ENCODE assay signal across 11 cellular contexts in genomic region chr19:10625762-10626138, GRCh38. TPM values are rescaled to one million over a fixed set of nuclear protein-coding genes. Genes with fewer than 3 reads are reported as not detected.
DNase-seq lines count a peak whose midpoint lies in the region; ATAC-seq, FAIRE-seq and TF ChIP-seq lines count a peak whose summit lies in the region.
"Had no signal": no experiment of that assay in that cellular context is flagged by ENCODE, and none has a peak within 500 bp of the region (broad histone marks: within the 10 kb centered on the region; RNA-seq: fewer than 3 reads in every experiment).

No MANE protein-coding gene starts in this region.

- H2BK5ac ChIP-seq in H1 (ENCODE audit: low read depth, low read length) (peak overlapping the region; percentile 93), mesendoderm (ENCODE audit: low read length) (peak overlapping the region; percentile 35)

- H3K27me3 ChIP-seq in H1 (replicated peaks in 1 of 4; ENCODE audit: control insufficient read depth in 3 of 4, extremely low read depth in 1 of 4, insufficient read depth in 3 of 4, low read length in 3 of 4): no peaks in the 10 kb centered on the region
- H3K27me3 ChIP-seq in mesendoderm (ENCODE audit: insufficient read depth, low read length, poor library complexity): no peaks in the 10 kb centered on the region
- no peaks in the 10 kb centered on the region for H3K27me3 ChIP-seq in thymus (ENCODE audit: control insufficient read depth, insufficient read depth)

- no peak overlapping the region for H2BK20ac ChIP-seq in H1 (ENCODE audit: low read length)

- TF ChIP-seq POLR2A in H1 (IDR thresholded peaks at IDR 0.05; ENCODE audit: control extremely low read depth in 1 of 2, low read depth in 2 of 2, low read length in 2 of 2): peak in 1 of 2 experiments; percentile 81; a peak in 1 of 3 replicates

- H3K27ac ChIP-seq in H1 (ENCODE audit: low read depth, low read length): peak overlapping the region; percentile 83
- H3K27ac ChIP-seq in mesendoderm (ENCODE audit: low read depth, low read length): peak overlapping the region; percentile 66
- no peak overlapping the region for H3K27ac ChIP-seq in thymus (ENCODE audit: low read depth)

- H3K79me1 ChIP-seq in H1 (ENCODE audit: low read depth, low read length): peaks cover 3% of the 10 kb centered on the region
- H3K79me1 ChIP-seq in mesendoderm (ENCODE audit: low read length): peaks cover 4% of the 10 kb centered on the region

- DNase-seq in NCI-H146 (lab: John Stamatoyannopoulos, UW) (peak; percentile 15), NCI-H146 treated with DMSO at 0.1 percent for 48 hours (lab: John Stamatoyannopoulos, UW; ENCODE audit: unreplicated experiment) (no peak), H1 (ENCODE audit: low read depth in 1 of 2, low spot score in 2 of 2) (no peak), mesendoderm (peak; percentile 28), SIG-M5 (lab: John Stamatoyannopoulos, UW) (no peak), NCI-H2081 (lab: John Stamatoyannopoulos, UW) (no peak)

- peaks cover 4 to 25% (median 19%) of the 10 kb centered on the region in 4 experiments; a peak in 6 of 8 replicates for H3K36me3 ChIP-seq in H1 (ENCODE audit: control insufficient read depth in 2 of 4, insufficient read depth in 4 of 4, low read length in 3 of 4)
- H3K36me3 ChIP-seq in mesendoderm (ENCODE audit: control insufficient read depth, insufficient read depth, low read length): peaks cover 3% of the 10 kb centered on the region
- peaks cover 33% of the 10 kb centered on the region for H3K36me3 ChIP-seq in thymus (ENCODE audit: control insufficient read depth, insufficient read depth)

- H3K18ac ChIP-seq in H1 (ENCODE audit: extremely low read depth, low read length): peak overlapping the region; percentile 87
- peak overlapping the region; percentile 72 for H3K18ac ChIP-seq in mesendoderm (ENCODE audit: low read length)

- H3K4me2 ChIP-seq in H1 (ENCODE audit: insufficient read depth in 1 of 2, low read depth in 2 of 2, low read length in 2 of 2): peak overlapping the region; percentile 92 to 93
- peak overlapping the region; percentile 83 for H3K4me2 ChIP-seq in mesendoderm (ENCODE audit: low read length)

- 0 out of 2 replicates have a peak overlapping the region, but pooled peaks have one; percentile 39 for H2AK5ac ChIP-seq in H1 (ENCODE audit: low read depth, low read length)
- H2AK5ac ChIP-seq in mesendoderm (ENCODE audit: low read length): no peak overlapping the region

- CTCF ChIA-PET in H1 (lab: Charles Lee; ENCODE audit: partially characterized antibody): interaction anchor here (1.4 to 4.0 kb wide), 3 partner anchors 18 to 56 kb away, joined by 3 to 31 read pairs (median 18); no protein-coding TSS in a partner anchor

- H2BK15ac ChIP-seq in H1 (ENCODE audit: low read length) (no peak overlapping the region), mesendoderm (replicated peaks; ENCODE audit: low read depth) (no peak overlapping the region)

- H3K79me2 ChIP-seq in H1 (ENCODE audit: control insufficient read depth in 1 of 2, insufficient read depth in 2 of 2, low read length in 2 of 2): peaks cover 0 to 8% of the 10 kb centered on the region in 2 experiments; a peak in 2 of 4 replicates
- H3K79me2 ChIP-seq in mesendoderm (ENCODE audit: control insufficient read depth, insufficient read depth, low read length): peaks cover 4% of the 10 kb centered on the region

- no peak for TF ChIP-seq RAD21 in H1 (IDR thresholded peaks at IDR 0.05 in 1 of 2, conservative IDR thresholded peaks at IDR 0.05 in 1 of 2; ENCODE audit: low read depth in 2 of 2, low read length in 2 of 2)

- FAIRE-seq in H1 (lab: Jason Lieb, UNC): no peak
- FAIRE-seq: A204.1, K562 had no signal

- H4K8ac ChIP-seq in H1 (ENCODE audit: extremely low read depth, insufficient read depth, low read length): peak overlapping the region; percentile 99
- no peak overlapping the region for H4K8ac ChIP-seq in mesendoderm (ENCODE audit: low read depth, low read length)

- H3K9ac ChIP-seq in H1 (replicated peaks in 1 of 4; ENCODE audit: extremely low read depth in 1 of 4, low read depth in 3 of 4, low read length in 3 of 4) (peak overlapping the region; percentile 83 to 96 (median 86)), mesendoderm (ENCODE audit: low read length) (peak overlapping the region; percentile 85)

- H3K56ac ChIP-seq in H1 (replicated peaks; ENCODE audit: insufficient read length, low read depth, low read length) (peak overlapping the region; percentile 95), mesendoderm (ENCODE audit: low read length) (peak overlapping the region; percentile 91)

- H3K14ac ChIP-seq in H1 (ENCODE audit: insufficient read length): peak overlapping the region; percentile 97

- peak overlapping the region; percentile 89 for H4K91ac ChIP-seq in H1 (replicated peaks; ENCODE audit: insufficient read length, low read length)

- H4K5ac ChIP-seq in H1 (ENCODE audit: insufficient read length, low read depth, low read length): peak overlapping the region; percentile 81
- H4K5ac ChIP-seq in mesendoderm (ENCODE audit: low read length): no peak overlapping the region

- no peak for TF ChIP-seq EP300 in H1 (IDR thresholded peaks at IDR 0.05; ENCODE audit: borderline replicate concordance in 1 of 2, low read depth in 2 of 2, low read length in 2 of 2)

- H3K23ac ChIP-seq in H1 (ENCODE audit: insufficient read length): peak overlapping the region; percentile 99
- H3K23ac ChIP-seq in mesendoderm (ENCODE audit: low read length): peak overlapping the region; percentile 80

- POLR2A ChIA-PET in H1 (lab: Charles Lee; ENCODE audit: partially characterized antibody): interaction anchor here (0.6 to 3.8 kb wide), 20 partner anchors 9 to 84 kb away, joined by 3 to 26 read pairs (median 4); no protein-coding TSS in a partner anchor

- peaks cover 9% of the 10 kb centered on the region; the same call in 1 of the 2 replicates for H3K23me2 ChIP-seq in H1 (ENCODE audit: low read depth, low read length)

- peak overlapping the region; percentile 54 for H2BK120ac ChIP-seq in H1 (replicated peaks; ENCODE audit: low read depth, low read length)
- peak overlapping the region; percentile 17 for H2BK120ac ChIP-seq in mesendoderm (ENCODE audit: low read depth, low read length)

- H3K4ac ChIP-seq in H1 (replicated peaks; ENCODE audit: insufficient read length, low read depth, low read length) (peak overlapping the region; percentile 91), mesendoderm (ENCODE audit: low read depth, low read length) (peak overlapping the region; percentile 11)

- peak overlapping the region; percentile 84 to 92 (median 87) for H3K4me3 ChIP-seq in H1 (ENCODE audit: extremely low read depth in 1 of 4, insufficient read depth in 2 of 4, low read depth in 3 of 4, low read length in 4 of 4)
- peak overlapping the region; percentile 47 for H3K4me3 ChIP-seq in mesendoderm (ENCODE audit: low read length)
- peak overlapping the region; percentile 21 for H3K4me3 ChIP-seq in thymus (ENCODE audit: low read length)
- H3K4me3 ChIP-seq: K562 had no signal

- H3K4me1 ChIP-seq in H1 (replicated peaks in 1 of 4; ENCODE audit: control insufficient read depth in 3 of 4, insufficient read depth in 4 of 4, low read length in 3 of 4) (peaks cover 4 to 9% (median 8%) of the 10 kb centered on the region in 4 experiments), mesendoderm (ENCODE audit: control insufficient read depth, low read depth, low read length) (no peaks in the 10 kb centered on the region), thymus (ENCODE audit: control insufficient read depth, insufficient read depth, low read length) (no peaks in the 10 kb centered on the region)

- H2AFZ ChIP-seq in H1 (ENCODE audit: low read length): no peak overlapping the region

- H2BK12ac ChIP-seq in H1 (ENCODE audit: low read depth, low read length): peak overlapping the region; percentile 95; the same call in 1 of the 2 replicates

- no peaks in the 10 kb centered on the region for H3K9me3 ChIP-seq in H1 (ENCODE audit: insufficient read depth in 2 of 2, low read depth in 1 of 2, low read length in 1 of 2)
- H3K9me3 ChIP-seq in thymus (ENCODE audit: control insufficient read depth): no peaks in the 10 kb centered on the region

- 11% methylated on average over 6 of the region's 10 CpGs; no CpG with 5 or more reads in 1 of the 2 experiments for WGBS in H1 (ENCODE audit: extremely low coverage in 1 of 2, insufficient coverage in 1 of 2, insufficient read length in 1 of 2, insufficient replicate concordance in 2 of 2, low coverage in 1 of 2, low lambda C conversion rate in 2 of 2, missing lambda C conversion rate in 1 of 2), 2 experiments
- no CpG with 5 or more reads among the region's 10 CpGs for WGBS in mesendoderm (ENCODE audit: extremely low coverage, insufficient coverage, low lambda C conversion rate)
- 95% methylated on average over 10 of the region's 10 CpGs for WGBS in thymus

- ATAC-seq in HG03139 (IDR thresholded peaks at IDR 0.05; ENCODE audit: unreplicated experiment): no peak

- TF ChIP-seq CTCF in H1 (IDR thresholded peaks at IDR 0.05; ENCODE audit: control extremely low read depth in 1 of 3, insufficient read depth in 1 of 3, low read depth in 1 of 3, low read length in 3 of 3): no peak

- no peaks in the 10 kb centered on the region for H4K20me1 ChIP-seq in H1 (replicated peaks in 1 of 2; ENCODE audit: control insufficient read depth in 1 of 2, insufficient read depth in 2 of 2, low read length in 2 of 2)

RNA-seq across cellular contexts. Expression of gene SLC44A2, which starts 0.4 kb away (rescaled TPM):
- total RNA-seq in H1 (2021; fragmentation: NEBNext Ultra II Directional; extraction: Animal tissue kit (Norgen Biotek cat#: 25700)): 118 and 120 TPM in 2 replicates
- polyA plus RNA-seq in H1 (2011; rRNA removed) (105 and 113 TPM in 2 replicates), thymus (78.4 TPM)
- polyA plus RNA-seq in H1 (2011; cell fraction: cytosol; rRNA removed): 80.7 TPM
- 208 TPM for polyA plus RNA-seq in H1 (2011; cell fraction: nucleus; rRNA removed)
- polyA plus RNA-seq in H1 (2012, experiment 1 of 2): 91.8 to 115 TPM (median 97.4 TPM) in 4 replicates
- polyA plus RNA-seq in H1 (2012, experiment 2 of 2): 122 TPM
- polyA plus RNA-seq in H1 (2013, experiment 1 of 2): 119 TPM
- 115 TPM for polyA plus RNA-seq in H1 (2013, experiment 2 of 2)
- polyA minus RNA-seq in H1 (2011; rRNA and poly(A)+ RNA removed): 110 and 111 TPM in 2 replicates
- 60.9 TPM for polyA minus RNA-seq in H1 (2011; cell fraction: cytosol; rRNA and poly(A)+ RNA removed)
- 63.2 TPM for polyA minus RNA-seq in H1 (2011; cell fraction: nucleus; rRNA and poly(A)+ RNA removed)
- polyA plus RNA-seq in mesendoderm (2013, experiment 1 of 2): 93.4 TPM
- polyA plus RNA-seq in mesendoderm (2013, experiment 2 of 2): 90.6 TPM

RNA-seq across cellular contexts. Expression of gene ILF3, which starts 28.4 kb away (rescaled TPM):
- total RNA-seq in H1 (2021; fragmentation: NEBNext Ultra II Directional; extraction: Animal tissue kit (Norgen Biotek cat#: 25700)): 675 and 695 TPM in 2 replicates
- polyA plus RNA-seq in H1 (2011; rRNA removed) (291 and 412 TPM in 2 replicates), thymus (185 TPM)
- 422 TPM for polyA plus RNA-seq in H1 (2011; cell fraction: cytosol; rRNA removed)
- 936 TPM for polyA plus RNA-seq in H1 (2011; cell fraction: nucleus; rRNA removed)
- 420 to 558 TPM (median 549 TPM) in 4 replicates for polyA plus RNA-seq in H1 (2012, experiment 1 of 2)
- polyA plus RNA-seq in H1 (2012, experiment 2 of 2): 262 TPM
- 360 TPM for polyA plus RNA-seq in H1 (2013, experiment 1 of 2)
- polyA plus RNA-seq in H1 (2013, experiment 2 of 2): 337 TPM
- 399 and 421 TPM in 2 replicates for polyA minus RNA-seq in H1 (2011; rRNA and poly(A)+ RNA removed)
- polyA minus RNA-seq in H1 (2011; cell fraction: cytosol; rRNA and poly(A)+ RNA removed): 267 TPM
- polyA minus RNA-seq in H1 (2011; cell fraction: nucleus; rRNA and poly(A)+ RNA removed): 311 TPM
- polyA plus RNA-seq in mesendoderm (2013, experiment 1 of 2): 413 TPM
- polyA plus RNA-seq in mesendoderm (2013, experiment 2 of 2): 408 TPM

RNA-seq across cellular contexts. Expression of gene AP1M2, which starts 38.6 kb away (rescaled TPM):
- total RNA-seq in H1 (2021; fragmentation: NEBNext Ultra II Directional; extraction: Animal tissue kit (Norgen Biotek cat#: 25700)): 140 and 141 TPM in 2 replicates
- polyA plus RNA-seq in H1 (2011; rRNA removed) (161 and 205 TPM in 2 replicates), thymus (20.7 TPM)
- polyA plus RNA-seq in H1 (2011; cell fraction: cytosol; rRNA removed): 177 TPM
- polyA plus RNA-seq in H1 (2011; cell fraction: nucleus; rRNA removed): 187 TPM
- polyA plus RNA-seq in H1 (2012, experiment 1 of 2): 84.6 to 161 TPM (median 155 TPM) in 4 replicates
- 267 TPM for polyA plus RNA-seq in H1 (2012, experiment 2 of 2)
- 62.8 TPM for polyA plus RNA-seq in H1 (2013, experiment 1 of 2)
- 59.0 TPM for polyA plus RNA-seq in H1 (2013, experiment 2 of 2)
- polyA minus RNA-seq in H1 (2011; rRNA and poly(A)+ RNA removed): 247 and 253 TPM in 2 replicates
- polyA minus RNA-seq in H1 (2011; cell fraction: cytosol; rRNA and poly(A)+ RNA removed): 115 TPM
- 78.3 TPM for polyA minus RNA-seq in H1 (2011; cell fraction: nucleus; rRNA and poly(A)+ RNA removed)
- 50.3 TPM for polyA plus RNA-seq in mesendoderm (2013, experiment 1 of 2)
- polyA plus RNA-seq in mesendoderm (2013, experiment 2 of 2): 50.0 TPM
- total RNA-seq: T-helper 2 cell treated with Interferon-gamma antibody and Interleukin-4, amounts not matched to agents 100 ng/mL and 5 ng/mL, for 36 hours had no signal

RNA-seq across cellular contexts. Expression of gene CDKN2D, which starts 57.0 kb away (rescaled TPM):
- 2.6 and 3.0 TPM in 2 replicates for total RNA-seq in H1 (2021; fragmentation: NEBNext Ultra II Directional; extraction: Animal tissue kit (Norgen Biotek cat#: 25700))
- 4.0 and 4.2 TPM in 2 replicates for polyA plus RNA-seq in H1 (2011; rRNA removed)
- polyA plus RNA-seq in H1 (2011; cell fraction: cytosol; rRNA removed): 4.6 TPM
- polyA plus RNA-seq in H1 (2011; cell fraction: nucleus; rRNA removed): 2.4 TPM
- 2.8 to 4.1 TPM (median 2.9 TPM) in 4 replicates for polyA plus RNA-seq in H1 (2012, experiment 1 of 2)
- 2.1 TPM for polyA plus RNA-seq in H1 (2012, experiment 2 of 2)
- 1.4 TPM for polyA plus RNA-seq in H1 (2013, experiment 1 of 2)
- polyA plus RNA-seq in H1 (2013, experiment 2 of 2): 1.3 TPM
- polyA minus RNA-seq in H1 (2011; rRNA and poly(A)+ RNA removed): 0.91 and 0.93 TPM in 2 replicates
- polyA minus RNA-seq in H1 (2011; cell fraction: cytosol; rRNA and poly(A)+ RNA removed): 1.8 TPM
- polyA minus RNA-seq in H1 (2011; cell fraction: nucleus; rRNA and poly(A)+ RNA removed): 1.1 TPM
- polyA plus RNA-seq in mesendoderm (2013, experiment 1 of 2): 0.93 TPM
- polyA plus RNA-seq in mesendoderm (2013, experiment 2 of 2): 1.1 TPM
- 42.3 TPM for polyA plus RNA-seq in thymus

RNA-seq across cellular contexts. Expression of gene KRI1, which starts 59.9 kb away (rescaled TPM):
- 45.2 and 50.1 TPM in 2 replicates for total RNA-seq in H1 (2021; fragmentation: NEBNext Ultra II Directional; extraction: Animal tissue kit (Norgen Biotek cat#: 25700))
- polyA plus RNA-seq in H1 (2011; rRNA removed) (14.2 and 19.4 TPM in 2 replicates), thymus (77.5 TPM)
- 33.2 TPM for polyA plus RNA-seq in H1 (2011; cell fraction: cytosol; rRNA removed)
- polyA plus RNA-seq in H1 (2011; cell fraction: nucleus; rRNA removed): 150 TPM
- 44.9 to 63.2 TPM (median 53.9 TPM) in 4 replicates for polyA plus RNA-seq in H1 (2012, experiment 1 of 2)
- polyA plus RNA-seq in H1 (2012, experiment 2 of 2): 23.4 TPM
- 28.4 TPM for polyA plus RNA-seq in H1 (2013, experiment 1 of 2)
- 25.8 TPM for polyA plus RNA-seq in H1 (2013, experiment 2 of 2)
- polyA minus RNA-seq in H1 (2011; rRNA and poly(A)+ RNA removed): 7.6 and 14.2 TPM in 2 replicates
- 31.2 TPM for polyA minus RNA-seq in H1 (2011; cell fraction: cytosol; rRNA and poly(A)+ RNA removed)
- 36.1 TPM for polyA minus RNA-seq in H1 (2011; cell fraction: nucleus; rRNA and poly(A)+ RNA removed)
- 32.6 TPM for polyA plus RNA-seq in mesendoderm (2013, experiment 1 of 2)
- 31.2 TPM for polyA plus RNA-seq in mesendoderm (2013, experiment 2 of 2)

Comparison
In these comparisons a context has a peak if more than half of its experiments do, and no peak if none do; other contexts are left out.
1. DNase-seq: peak in NCI-H146 (single experiment) and mesendoderm (single experiment); none in NCI-H146 treated with DMSO at 0.1 percent for 48 hours (single experiment), H1 (0 of 2), SIG-M5 (single experiment) and NCI-H2081 (0 of 2).
2. H3K4me3 ChIP-seq: peak in every context shown above with its lines; median percentile 87 in H1; 47 in mesendoderm; 21 in thymus.